1 cellular context compared by ENCODE assay signal in genomic region chr1:34746101-34746500, GRCh38.
TF ChIP-seq lines count a peak whose summit lies in the region.

No MANE protein-coding gene starts in this region.

TF ChIP-seq in HepG2, 621 proteins besides CTCF, POLR2A, EP300 and RAD21:
- TF ChIP-seq ZNF101 (CRISPR knock-in tag; IDR thresholded peaks at IDR 0.05; ENCODE audit: borderline replicate concordance, low read depth) (no peak), ZNF768 (CRISPR knock-in tag; IDR thresholded peaks at IDR 0.05) (peak; percentile 79)
